10 cellular contexts compared by ENCODE assay signal in genomic region chr3:3772338-3772737, GRCh38.
"Had no signal": no experiment of that assay in that cellular context is flagged by ENCODE, and none has a peak within 500 bp of the region (broad histone marks: within the 10 kb centered on the region; RNA-seq: fewer than 3 reads in every experiment).

No MANE protein-coding gene starts in this region.

- DNase-seq: H9, HCEC 1CT, IMR-90, Karpas-422, KBM-7 had no signal

- FAIRE-seq: H1, H54 had no signal

- H3K9ac ChIP-seq: KMS-11 had no signal

- H3K27ac ChIP-seq: HL-60, KMS-11 had no signal

- H3K4me3 ChIP-seq: GM23338 had no signal

- ATAC-seq: GM23338 had no signal

- H3K4me2 ChIP-seq: GM23338, KMS-11 had no signal

- H2AFZ ChIP-seq: GM23338 had no signal
